36 cellular contexts compared by ENCODE assay signal in the genomic region with DNA sequence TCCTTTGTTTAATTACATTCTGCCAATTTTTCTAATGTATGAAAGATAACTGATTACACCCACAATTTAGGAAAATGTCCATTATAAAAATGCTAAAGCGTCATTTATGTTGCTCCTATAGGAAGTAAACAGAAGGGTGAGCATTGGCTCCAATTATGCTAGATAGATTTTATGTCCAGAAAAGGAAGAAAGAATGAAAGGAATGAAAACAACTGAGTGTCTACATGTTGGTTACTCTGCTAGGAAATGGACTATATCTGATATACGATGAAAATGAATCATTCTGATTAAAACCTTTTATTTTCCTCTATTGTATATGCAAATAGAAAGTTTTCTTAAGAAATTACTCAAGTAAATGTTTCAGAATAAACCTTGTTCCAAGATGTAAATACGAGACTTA. TPM values are rescaled to one million over a fixed set of nuclear protein-coding genes. Genes with fewer than 3 reads are reported as not detected.
"Had no signal": no experiment of that assay in that cellular context is flagged by ENCODE, and none has a peak within 500 bp of the region (broad histone marks: within the 10 kb centered on the region; RNA-seq: fewer than 3 reads in every experiment).

No MANE protein-coding gene starts in this region.

- H2AFZ ChIP-seq: hepatocyte had no signal

- FAIRE-seq: islet of Langerhans, kidney had no signal

- H3K4me1 ChIP-seq: left lung, lower lobe of right lung, right atrium auricular region, right lobe of liver, tibial nerve, upper lobe of left lung, vagina had no signal

- H3K36me3 Mint-ChIP-seq: naive thymus-derived CD4-positive, alpha-beta T cell; natural killer cell treated with Interleukin-12 subunit alpha and Interleukin-12 subunit beta and Interleukin-15 and Interleukin-18, amount 100 ng/mL, for 72 hours had no signal

- H3K79me2 ChIP-seq: hepatocyte had no signal

- H3K4me2 ChIP-seq: hepatocyte, smooth muscle cell had no signal

- H3K27ac Mint-ChIP-seq: naive thymus-derived CD4-positive, alpha-beta T cell; natural killer cell treated with Interleukin-12 subunit alpha and Interleukin-12 subunit beta and Interleukin-15 and Interleukin-18, amount 100 ng/mL, for 72 hours; progenitor cell of endocrine pancreas; stimulated activated naive CD8-positive, alpha-beta T cell treated with anti-CD3 and anti-CD28 coated beads, Interleukin-15, amount 100 ng/mL, for 72 hours had no signal

- H3K27me3 ChIP-seq: hepatocyte, left lung, ovary, right atrium auricular region, right lobe of liver, tibial nerve, upper lobe of left lung, vagina had no signal

- H3K4me3 Mint-ChIP-seq: naive thymus-derived CD4-positive, alpha-beta T cell; natural killer cell treated with Interleukin-12 subunit alpha and Interleukin-12 subunit beta and Interleukin-15 and Interleukin-18, amount 100 ng/mL, for 72 hours; stimulated activated memory B cell treated with anti-CD40 and anti-IgM and Interleukin-4, amounts not matched to agents 10 μg/mL and 1 μg/mL and 100 μg/mL, for 72 hours; stimulated activated naive CD8-positive, alpha-beta T cell treated with anti-CD3 and anti-CD28 coated beads, Interleukin-15, amount 100 ng/mL, for 72 hours had no signal

- H3K4me3 ChIP-seq: hepatocyte, left lung, lower lobe of right lung, mucosa of descending colon, ovary, right atrium auricular region, right lobe of liver, smooth muscle cell, tibial nerve, upper lobe of left lung, vagina had no signal

- H3K27ac ChIP-seq: hepatocyte, left lung, lower lobe of right lung, ovary, right atrium auricular region, right lobe of liver, tibial nerve, upper lobe of left lung, vagina had no signal

- H3K36me3 ChIP-seq: left lung, lower lobe of right lung, ovary, right atrium auricular region, right lobe of liver, tibial nerve, upper lobe of left lung, vagina had no signal

- H3K9me3 Mint-ChIP-seq: naive thymus-derived CD4-positive, alpha-beta T cell; natural killer cell treated with Interleukin-12 subunit alpha and Interleukin-12 subunit beta and Interleukin-15 and Interleukin-18, amount 100 ng/mL, for 72 hours; stimulated activated memory B cell treated with anti-CD40 and anti-IgM and Interleukin-4, amounts not matched to agents 10 μg/mL and 1 μg/mL and 100 μg/mL, for 72 hours; stimulated activated naive CD8-positive, alpha-beta T cell treated with anti-CD3 and anti-CD28 coated beads, Interleukin-15, amount 100 ng/mL, for 72 hours had no signal

- DNase-seq: kidney; left colon; left lung; lower lobe of right lung; mammary epithelial cell; mesenchymal stem cell; mucosa of descending colon; naive thymus-derived CD4-positive, alpha-beta T cell; ovary; right lobe of liver; stimulated activated CD4-positive, alpha-beta T cell treated with anti-CD3 and anti-CD28 coated beads, Interleukin-1b, Interleukin-23, amount 100 ng/mL, for 48 hours; stimulated activated CD4-positive, alpha-beta T cell treated with anti-CD3 and anti-CD28 coated beads, Interleukin-2, amount 100 ng/mL, for 48 hours; stimulated activated CD4-positive, alpha-beta T cell treated with anti-CD3 and anti-CD28 coated beads, Interleukin-4, amount 100 ng/mL, for 4 hours; stimulated activated CD8-positive, alpha-beta memory T cell treated with anti-CD3 and anti-CD28 coated beads, Interleukin-4, amount 100 ng/mL, for 48 hours; stimulated activated naive CD4-positive, alpha-beta T cell treated with Interleukin-2 at 50 U/mL for 16 hours; stimulated activated naive CD8-positive, alpha-beta T cell treated with anti-CD3 and anti-CD28 coated beads, Interleukin-15, amount 100 ng/mL, for 72 hours; substantia nigra; upper lobe of left lung had no signal

- H3K27me3 Mint-ChIP-seq: progenitor cell of endocrine pancreas; stimulated activated memory B cell treated with anti-CD40 and anti-IgM and Interleukin-4, amounts not matched to agents 10 μg/mL and 1 μg/mL and 100 μg/mL, for 72 hours had no signal

- ATAC-seq: left colon; left lung; lower lobe of right lung; mucosa of descending colon; naive thymus-derived CD4-positive, alpha-beta T cell; natural killer cell treated with Interleukin-12 subunit alpha and Interleukin-12 subunit beta and Interleukin-15 and Interleukin-18, amount 100 ng/mL, for 72 hours; right lobe of liver; stimulated activated memory B cell treated with anti-CD40 and anti-IgM and Interleukin-4, amounts not matched to agents 10 μg/mL and 1 μg/mL and 100 μg/mL, for 72 hours; stimulated activated naive CD8-positive, alpha-beta T cell treated with anti-CD3 and anti-CD28 coated beads, Interleukin-15, amount 100 ng/mL, for 72 hours had no signal

- H3K9me3 ChIP-seq: left lung, lower lobe of right lung, mucosa of descending colon, ovary, right atrium auricular region, right lobe of liver, tibial nerve, upper lobe of left lung, vagina had no signal

RNA-seq across cellular contexts. Expression of a gene that starts 1.6 kb away (rescaled TPM):
- total RNA-seq: left colon; mammary epithelial cell; mucosa of descending colon; naive thymus-derived CD4-positive, alpha-beta T cell; natural killer cell treated with Interleukin-12 subunit alpha and Interleukin-12 subunit beta and Interleukin-15 and Interleukin-18, amount 100 ng/mL, for 72 hours; omental fat pad; pulmonary artery endothelial cell; smooth muscle cell; temporal lobe; tibial nerve; vagina had no signal
- polyA plus RNA-seq: mammary epithelial cell; naive thymus-derived CD4-positive, alpha-beta T cell; neural cell; smooth muscle cell had no signal

RNA-seq across cellular contexts. Expression of a gene that starts 36.1 kb away (rescaled TPM):
- total RNA-seq: hepatocyte, progenitor cell of endocrine pancreas, pulmonary artery endothelial cell, smooth muscle cell, temporal lobe had no signal
- polyA plus RNA-seq: hepatocyte, mammary epithelial cell, neural cell, smooth muscle cell had no signal

RNA-seq across cellular contexts. Expression of a gene that starts 38.1 kb away (rescaled TPM):
- total RNA-seq: hepatocyte; kidney; left colon; left lung; liver; lower lobe of right lung; mammary epithelial cell; mucosa of descending colon; myocyte; naive thymus-derived CD4-positive, alpha-beta T cell; natural killer cell treated with Interleukin-12 subunit alpha and Interleukin-12 subunit beta and Interleukin-15 and Interleukin-18, amount 100 ng/mL, for 72 hours; omental fat pad; ovary; progenitor cell of endocrine pancreas; pulmonary artery endothelial cell; renal cortical epithelial cell; right atrium auricular region; right lobe of liver; skeletal muscle tissue; smooth muscle cell; tibial nerve; upper lobe of left lung; urinary bladder; vagina had no signal
- polyA plus RNA-seq: hepatocyte; liver; mammary epithelial cell; naive thymus-derived CD4-positive, alpha-beta T cell; ovary; smooth muscle cell; urinary bladder had no signal
